Comparison of ENCODE assay signal across 1 cellular context in the genomic region with DNA sequence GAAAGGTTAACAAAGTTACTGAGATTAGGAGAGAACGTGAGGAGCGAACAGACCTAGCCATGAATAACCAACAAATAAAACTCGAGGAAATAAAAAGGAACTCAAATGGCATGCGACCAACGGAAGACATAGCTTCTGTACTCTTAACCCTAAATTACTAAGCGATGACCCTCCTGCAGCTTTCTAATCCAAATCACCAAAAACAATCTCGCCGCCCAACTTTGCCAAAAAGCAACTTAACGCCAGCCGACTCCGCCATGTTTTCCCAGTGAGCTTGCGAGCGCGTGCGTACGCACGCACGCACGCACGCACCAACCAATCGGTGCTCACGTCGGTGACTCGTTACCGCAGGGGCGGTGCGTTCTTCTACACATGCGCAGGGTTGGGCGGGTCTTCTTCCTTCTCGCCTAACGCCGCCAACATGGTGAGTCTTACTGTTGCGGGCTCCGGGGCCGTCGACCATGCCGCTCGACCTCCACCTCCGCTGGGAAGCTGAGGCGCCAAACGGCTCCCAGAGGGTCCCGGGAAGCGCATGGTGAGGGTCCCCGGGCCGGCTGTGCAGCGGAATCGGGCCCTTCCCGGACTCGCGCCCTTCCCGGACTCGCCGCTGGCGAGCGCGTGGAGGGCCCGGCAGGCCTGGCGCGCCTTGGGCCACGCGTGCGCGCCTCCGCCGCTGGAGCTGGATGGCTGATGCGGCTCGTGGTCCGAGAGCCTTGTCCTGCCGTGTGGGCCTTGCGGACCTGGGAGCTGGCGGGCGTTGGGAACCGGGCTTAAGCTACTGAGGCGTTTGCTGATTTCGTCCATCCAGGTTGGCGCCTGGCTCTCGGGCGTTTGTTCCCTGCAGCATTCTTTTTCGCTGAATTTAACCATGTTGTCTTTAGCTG.
TF ChIP-seq lines count a peak whose summit lies in the region.

A gene (plus strand): TSS at position 400 of the 884 bp plus-strand sequence. CDS start 133 bp downstream, at position 533.

TF ChIP-seq in HepG2, 621 proteins besides CTCF, POLR2A, EP300 and RAD21 (continued from another document and continues in another):
- TF ChIP-seq, protein P1, sequence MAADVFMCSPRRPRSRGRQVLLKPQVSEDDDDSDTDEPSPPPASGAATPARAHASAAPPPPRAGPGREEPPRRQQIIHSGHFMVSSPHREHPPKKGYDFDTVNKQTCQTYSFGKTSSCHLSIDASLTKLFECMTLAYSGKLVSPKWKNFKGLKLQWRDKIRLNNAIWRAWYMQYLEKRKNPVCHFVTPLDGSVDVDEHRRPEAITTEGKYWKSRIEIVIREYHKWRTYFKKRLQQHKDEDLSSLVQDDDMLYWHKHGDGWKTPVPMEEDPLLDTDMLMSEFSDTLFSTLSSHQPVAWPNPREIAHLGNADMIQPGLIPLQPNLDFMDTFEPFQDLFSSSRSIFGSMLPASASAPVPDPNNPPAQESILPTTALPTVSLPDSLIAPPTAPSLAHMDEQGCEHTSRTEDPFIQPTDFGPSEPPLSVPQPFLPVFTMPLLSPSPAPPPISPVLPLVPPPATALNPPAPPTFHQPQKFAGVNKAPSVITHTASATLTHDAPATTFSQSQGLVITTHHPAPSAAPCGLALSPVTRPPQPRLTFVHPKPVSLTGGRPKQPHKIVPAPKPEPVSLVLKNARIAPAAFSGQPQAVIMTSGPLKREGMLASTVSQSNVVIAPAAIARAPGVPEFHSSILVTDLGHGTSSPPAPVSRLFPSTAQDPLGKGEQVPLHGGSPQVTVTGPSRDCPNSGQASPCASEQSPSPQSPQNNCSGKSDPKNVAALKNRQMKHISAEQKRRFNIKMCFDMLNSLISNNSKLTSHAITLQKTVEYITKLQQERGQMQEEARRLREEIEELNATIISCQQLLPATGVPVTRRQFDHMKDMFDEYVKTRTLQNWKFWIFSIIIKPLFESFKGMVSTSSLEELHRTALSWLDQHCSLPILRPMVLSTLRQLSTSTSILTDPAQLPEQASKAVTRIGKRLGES (CRISPR knock-in tag; IDR thresholded peaks at IDR 0.05; ENCODE audit: borderline replicate concordance) = peak; percentile 29; the same call in 1 of the 2 replicates
- no peak for TF ChIP-seq NFATC3 (CRISPR knock-in tag; IDR thresholded peaks at IDR 0.05)
- TF ChIP-seq, protein P2, sequence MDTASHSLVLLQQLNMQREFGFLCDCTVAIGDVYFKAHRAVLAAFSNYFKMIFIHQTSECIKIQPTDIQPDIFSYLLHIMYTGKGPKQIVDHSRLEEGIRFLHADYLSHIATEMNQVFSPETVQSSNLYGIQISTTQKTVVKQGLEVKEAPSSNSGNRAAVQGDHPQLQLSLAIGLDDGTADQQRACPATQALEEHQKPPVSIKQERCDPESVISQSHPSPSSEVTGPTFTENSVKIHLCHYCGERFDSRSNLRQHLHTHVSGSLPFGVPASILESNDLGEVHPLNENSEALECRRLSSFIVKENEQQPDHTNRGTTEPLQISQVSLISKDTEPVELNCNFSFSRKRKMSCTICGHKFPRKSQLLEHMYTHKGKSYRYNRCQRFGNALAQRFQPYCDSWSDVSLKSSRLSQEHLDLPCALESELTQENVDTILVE (CRISPR knock-in tag; IDR thresholded peaks at IDR 0.05) = 0 out of 2 replicates have a peak, but pooled peaks have one; percentile 50
- no peak for TF ChIP-seq WIZ (CRISPR knock-in tag; IDR thresholded peaks at IDR 0.05)
- no peak for TF ChIP-seq MBD4 (IDR thresholded peaks at IDR 0.05; ENCODE audit: borderline replicate concordance, low read length)
- TF ChIP-seq, protein P3, sequence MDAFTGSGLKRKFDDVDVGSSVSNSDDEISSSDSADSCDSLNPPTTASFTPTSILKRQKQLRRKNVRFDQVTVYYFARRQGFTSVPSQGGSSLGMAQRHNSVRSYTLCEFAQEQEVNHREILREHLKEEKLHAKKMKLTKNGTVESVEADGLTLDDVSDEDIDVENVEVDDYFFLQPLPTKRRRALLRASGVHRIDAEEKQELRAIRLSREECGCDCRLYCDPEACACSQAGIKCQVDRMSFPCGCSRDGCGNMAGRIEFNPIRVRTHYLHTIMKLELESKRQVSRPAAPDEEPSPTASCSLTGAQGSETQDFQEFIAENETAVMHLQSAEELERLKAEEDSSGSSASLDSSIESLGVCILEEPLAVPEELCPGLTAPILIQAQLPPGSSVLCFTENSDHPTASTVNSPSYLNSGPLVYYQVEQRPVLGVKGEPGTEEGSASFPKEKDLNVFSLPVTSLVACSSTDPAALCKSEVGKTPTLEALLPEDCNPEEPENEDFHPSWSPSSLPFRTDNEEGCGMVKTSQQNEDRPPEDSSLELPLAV (CRISPR knock-in tag; conservative IDR thresholded peaks at IDR 0.05; ENCODE audit: low read depth) = peak; percentile 77; the same call in 1 of the 2 replicates
- TF ChIP-seq ZFP82 (CRISPR knock-in tag; IDR thresholded peaks at IDR 0.05; ENCODE audit: borderline replicate concordance) = no peak
- no peak; the same call in 1 of the 2 replicates for TF ChIP-seq REPIN1 (CRISPR knock-in tag; IDR thresholded peaks at IDR 0.05; ENCODE audit: borderline replicate concordance, low read depth)
- no peak for TF ChIP-seq ZNF430 (CRISPR knock-in tag; IDR thresholded peaks at IDR 0.05)
- TF ChIP-seq ZNF180 (CRISPR knock-in tag; IDR thresholded peaks at IDR 0.05; ENCODE audit: borderline replicate concordance, low read depth) = 0 out of 2 replicates have a peak, but pooled peaks have one; percentile 21
- TF ChIP-seq, protein P4, sequence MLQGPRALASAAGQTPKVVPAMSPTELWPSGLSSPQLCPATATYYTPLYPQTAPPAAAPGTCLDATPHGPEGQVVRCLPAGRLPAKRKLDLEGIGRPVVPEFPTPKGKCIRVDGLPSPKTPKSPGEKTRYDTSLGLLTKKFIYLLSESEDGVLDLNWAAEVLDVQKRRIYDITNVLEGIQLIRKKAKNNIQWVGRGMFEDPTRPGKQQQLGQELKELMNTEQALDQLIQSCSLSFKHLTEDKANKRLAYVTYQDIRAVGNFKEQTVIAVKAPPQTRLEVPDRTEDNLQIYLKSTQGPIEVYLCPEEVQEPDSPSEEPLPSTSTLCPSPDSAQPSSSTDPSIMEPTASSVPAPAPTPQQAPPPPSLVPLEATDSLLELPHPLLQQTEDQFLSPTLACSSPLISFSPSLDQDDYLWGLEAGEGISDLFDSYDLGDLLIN (CRISPR knock-in tag; IDR thresholded peaks at IDR 0.05; ENCODE audit: borderline replicate concordance) = no peak
- TF ChIP-seq, protein P5, sequence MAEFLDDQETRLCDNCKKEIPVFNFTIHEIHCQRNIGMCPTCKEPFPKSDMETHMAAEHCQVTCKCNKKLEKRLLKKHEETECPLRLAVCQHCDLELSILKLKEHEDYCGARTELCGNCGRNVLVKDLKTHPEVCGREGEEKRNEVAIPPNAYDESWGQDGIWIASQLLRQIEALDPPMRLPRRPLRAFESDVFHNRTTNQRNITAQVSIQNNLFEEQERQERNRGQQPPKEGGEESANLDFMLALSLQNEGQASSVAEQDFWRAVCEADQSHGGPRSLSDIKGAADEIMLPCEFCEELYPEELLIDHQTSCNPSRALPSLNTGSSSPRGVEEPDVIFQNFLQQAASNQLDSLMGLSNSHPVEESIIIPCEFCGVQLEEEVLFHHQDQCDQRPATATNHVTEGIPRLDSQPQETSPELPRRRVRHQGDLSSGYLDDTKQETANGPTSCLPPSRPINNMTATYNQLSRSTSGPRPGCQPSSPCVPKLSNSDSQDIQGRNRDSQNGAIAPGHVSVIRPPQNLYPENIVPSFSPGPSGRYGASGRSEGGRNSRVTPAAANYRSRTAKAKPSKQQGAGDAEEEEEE (CRISPR knock-in tag; IDR thresholded peaks at IDR 0.05; ENCODE audit: borderline replicate concordance) = no peak
- TF ChIP-seq MIER3 (CRISPR knock-in tag; IDR thresholded peaks at IDR 0.05; ENCODE audit: borderline replicate concordance) = no peak; the same call in 1 of the 2 replicates
- TF ChIP-seq, protein P6, sequence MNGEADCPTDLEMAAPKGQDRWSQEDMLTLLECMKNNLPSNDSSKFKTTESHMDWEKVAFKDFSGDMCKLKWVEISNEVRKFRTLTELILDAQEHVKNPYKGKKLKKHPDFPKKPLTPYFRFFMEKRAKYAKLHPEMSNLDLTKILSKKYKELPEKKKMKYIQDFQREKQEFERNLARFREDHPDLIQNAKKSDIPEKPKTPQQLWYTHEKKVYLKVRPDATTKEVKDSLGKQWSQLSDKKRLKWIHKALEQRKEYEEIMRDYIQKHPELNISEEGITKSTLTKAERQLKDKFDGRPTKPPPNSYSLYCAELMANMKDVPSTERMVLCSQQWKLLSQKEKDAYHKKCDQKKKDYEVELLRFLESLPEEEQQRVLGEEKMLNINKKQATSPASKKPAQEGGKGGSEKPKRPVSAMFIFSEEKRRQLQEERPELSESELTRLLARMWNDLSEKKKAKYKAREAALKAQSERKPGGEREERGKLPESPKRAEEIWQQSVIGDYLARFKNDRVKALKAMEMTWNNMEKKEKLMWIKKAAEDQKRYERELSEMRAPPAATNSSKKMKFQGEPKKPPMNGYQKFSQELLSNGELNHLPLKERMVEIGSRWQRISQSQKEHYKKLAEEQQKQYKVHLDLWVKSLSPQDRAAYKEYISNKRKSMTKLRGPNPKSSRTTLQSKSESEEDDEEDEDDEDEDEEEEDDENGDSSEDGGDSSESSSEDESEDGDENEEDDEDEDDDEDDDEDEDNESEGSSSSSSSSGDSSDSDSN (CRISPR knock-in tag; IDR thresholded peaks at IDR 0.05) = peak; percentile 69; the same call in 1 of the 2 replicates
- TF ChIP-seq, protein P7, sequence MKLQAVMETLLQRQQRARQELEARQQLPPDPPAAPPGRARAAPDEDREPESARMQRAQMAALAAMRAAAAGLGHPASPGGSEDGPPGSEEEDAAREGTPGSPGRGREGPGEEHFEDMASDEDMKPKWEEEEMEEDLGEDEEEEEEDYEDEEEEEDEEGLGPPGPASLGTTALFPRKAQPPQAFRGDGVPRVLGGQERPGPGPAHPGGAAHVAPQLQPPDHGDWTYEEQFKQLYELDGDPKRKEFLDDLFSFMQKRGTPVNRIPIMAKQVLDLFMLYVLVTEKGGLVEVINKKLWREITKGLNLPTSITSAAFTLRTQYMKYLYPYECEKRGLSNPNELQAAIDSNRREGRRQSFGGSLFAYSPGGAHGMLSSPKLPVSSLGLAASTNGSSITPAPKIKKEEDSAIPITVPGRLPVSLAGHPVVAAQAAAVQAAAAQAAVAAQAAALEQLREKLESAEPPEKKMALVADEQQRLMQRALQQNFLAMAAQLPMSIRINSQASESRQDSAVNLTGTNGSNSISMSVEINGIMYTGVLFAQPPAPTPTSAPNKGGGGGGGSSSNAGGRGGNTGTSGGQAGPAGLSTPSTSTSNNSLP (IDR thresholded peaks at IDR 0.05; ENCODE audit: low read depth, low read length) = no peak
- peak; percentile 30; the same call in 1 of the 2 replicates for TF ChIP-seq KDM3A (CRISPR knock-in tag; IDR thresholded peaks at IDR 0.05; ENCODE audit: low read depth)
- TF ChIP-seq ZFY (CRISPR knock-in tag; IDR thresholded peaks at IDR 0.05) = peak; percentile 98
- no peak for TF ChIP-seq NCOA1 (CRISPR knock-in tag; IDR thresholded peaks at IDR 0.05)
- no peak for TF ChIP-seq DNMT1 (CRISPR knock-in tag; IDR thresholded peaks at IDR 0.05)
- TF ChIP-seq PHF20 (CRISPR knock-in tag; IDR thresholded peaks at IDR 0.05) = peak; percentile 88
- TF ChIP-seq NFE2L2 (IDR thresholded peaks at IDR 0.05; ENCODE audit: low read length) = no peak
- no peak for TF ChIP-seq MLLT10 (CRISPR knock-in tag; IDR thresholded peaks at IDR 0.05)
- TF ChIP-seq, protein P8, sequence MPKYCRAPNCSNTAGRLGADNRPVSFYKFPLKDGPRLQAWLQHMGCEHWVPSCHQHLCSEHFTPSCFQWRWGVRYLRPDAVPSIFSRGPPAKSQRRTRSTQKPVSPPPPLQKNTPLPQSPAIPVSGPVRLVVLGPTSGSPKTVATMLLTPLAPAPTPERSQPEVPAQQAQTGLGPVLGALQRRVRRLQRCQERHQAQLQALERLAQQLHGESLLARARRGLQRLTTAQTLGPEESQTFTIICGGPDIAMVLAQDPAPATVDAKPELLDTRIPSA (CRISPR knock-in tag; IDR thresholded peaks at IDR 0.05; ENCODE audit: borderline replicate concordance) = peak; percentile 92; the same call in 1 of the 2 replicates
- peak; percentile 48; the same call in 1 of the 2 replicates for TF ChIP-seq TOPORS (CRISPR knock-in tag; IDR thresholded peaks at IDR 0.05)
- TF ChIP-seq, protein P9, sequence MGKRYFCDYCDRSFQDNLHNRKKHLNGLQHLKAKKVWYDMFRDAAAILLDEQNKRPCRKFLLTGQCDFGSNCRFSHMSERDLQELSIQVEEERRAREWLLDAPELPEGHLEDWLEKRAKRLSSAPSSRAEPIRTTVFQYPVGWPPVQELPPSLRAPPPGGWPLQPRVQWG (CRISPR knock-in tag; IDR thresholded peaks at IDR 0.05; ENCODE audit: borderline replicate concordance, low read depth) = no peak
- TF ChIP-seq SRY (CRISPR knock-in tag; IDR thresholded peaks at IDR 0.05) = peak; percentile 94; the same call in 1 of the 2 replicates
- TF ChIP-seq FOSL2 (CRISPR knock-in tag; IDR thresholded peaks at IDR 0.05) = peak; percentile 30; the same call in 1 of the 2 replicates
- TF ChIP-seq ZC3H4 (CRISPR knock-in tag; IDR thresholded peaks at IDR 0.05; ENCODE audit: borderline replicate concordance) = no peak
- TF ChIP-seq HOXA9 (CRISPR knock-in tag; IDR thresholded peaks at IDR 0.05; ENCODE audit: borderline replicate concordance) = peak; percentile 93; the same call in 1 of the 2 replicates
- TF ChIP-seq, protein P10, sequence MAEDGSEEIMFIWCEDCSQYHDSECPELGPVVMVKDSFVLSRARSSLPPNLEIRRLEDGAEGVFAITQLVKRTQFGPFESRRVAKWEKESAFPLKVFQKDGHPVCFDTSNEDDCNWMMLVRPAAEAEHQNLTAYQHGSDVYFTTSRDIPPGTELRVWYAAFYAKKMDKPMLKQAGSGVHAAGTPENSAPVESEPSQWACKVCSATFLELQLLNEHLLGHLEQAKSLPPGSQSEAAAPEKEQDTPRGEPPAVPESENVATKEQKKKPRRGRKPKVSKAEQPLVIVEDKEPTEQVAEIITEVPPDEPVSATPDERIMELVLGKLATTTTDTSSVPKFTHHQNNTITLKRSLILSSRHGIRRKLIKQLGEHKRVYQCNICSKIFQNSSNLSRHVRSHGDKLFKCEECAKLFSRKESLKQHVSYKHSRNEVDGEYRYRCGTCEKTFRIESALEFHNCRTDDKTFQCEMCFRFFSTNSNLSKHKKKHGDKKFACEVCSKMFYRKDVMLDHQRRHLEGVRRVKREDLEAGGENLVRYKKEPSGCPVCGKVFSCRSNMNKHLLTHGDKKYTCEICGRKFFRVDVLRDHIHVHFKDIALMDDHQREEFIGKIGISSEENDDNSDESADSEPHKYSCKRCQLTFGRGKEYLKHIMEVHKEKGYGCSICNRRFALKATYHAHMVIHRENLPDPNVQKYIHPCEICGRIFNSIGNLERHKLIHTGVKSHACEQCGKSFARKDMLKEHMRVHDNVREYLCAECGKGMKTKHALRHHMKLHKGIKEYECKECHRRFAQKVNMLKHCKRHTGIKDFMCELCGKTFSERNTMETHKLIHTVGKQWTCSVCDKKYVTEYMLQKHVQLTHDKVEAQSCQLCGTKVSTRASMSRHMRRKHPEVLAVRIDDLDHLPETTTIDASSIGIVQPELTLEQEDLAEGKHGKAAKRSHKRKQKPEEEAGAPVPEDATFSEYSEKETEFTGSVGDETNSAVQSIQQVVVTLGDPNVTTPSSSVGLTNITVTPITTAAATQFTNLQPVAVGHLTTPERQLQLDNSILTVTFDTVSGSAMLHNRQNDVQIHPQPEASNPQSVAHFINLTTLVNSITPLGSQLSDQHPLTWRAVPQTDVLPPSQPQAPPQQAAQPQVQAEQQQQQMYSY (CRISPR knock-in tag; IDR thresholded peaks at IDR 0.05) = peak; percentile 16; the same call in 1 of the 2 replicates
- TF ChIP-seq ZNF282 (IDR thresholded peaks at IDR 0.05; ENCODE audit: partially characterized antibody) = no peak
- TF ChIP-seq ZNF496 (CRISPR knock-in tag; IDR thresholded peaks at IDR 0.05; ENCODE audit: insufficient replicate concordance) = no peak
- peak; percentile 88; the same call in 1 of the 2 replicates for TF ChIP-seq ZNF552 (CRISPR knock-in tag; IDR thresholded peaks at IDR 0.05; ENCODE audit: borderline replicate concordance)
- peak; percentile 66; the same call in 1 of the 2 replicates for TF ChIP-seq ELF3 (CRISPR knock-in tag; IDR thresholded peaks at IDR 0.05)
- TF ChIP-seq PITX1 (CRISPR knock-in tag; IDR thresholded peaks at IDR 0.05) = 0 out of 2 replicates have a peak, but pooled peaks have one; percentile 19
- peak; percentile 77 for TF ChIP-seq GABPB1 (CRISPR knock-in tag; IDR thresholded peaks at IDR 0.05)
- peak; percentile 36; the same call in 1 of the 2 replicates for TF ChIP-seq ZNF367 (CRISPR knock-in tag; IDR thresholded peaks at IDR 0.05; ENCODE audit: borderline replicate concordance)
